ENCODE assay signal across 15 cellular contexts in the genomic region with DNA sequence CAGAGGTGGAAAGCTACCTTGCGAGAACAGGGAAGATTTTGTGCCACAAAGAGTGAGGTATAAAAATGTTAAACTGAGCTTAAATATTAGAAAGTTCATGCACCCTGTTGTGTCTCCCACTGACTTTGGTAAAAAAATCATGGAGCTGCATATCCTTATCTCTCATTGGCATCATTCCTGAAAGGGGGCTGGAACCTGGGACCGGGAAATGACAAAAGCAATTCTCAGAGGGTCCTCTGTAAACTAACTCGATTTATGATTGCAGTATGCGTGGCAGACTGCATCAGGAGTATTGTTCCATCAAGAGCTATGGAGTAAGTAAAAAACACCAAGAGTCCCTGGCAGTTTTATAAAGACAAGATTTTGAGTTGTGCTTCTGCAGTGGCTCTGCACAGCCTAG.
DNase-seq lines count a peak whose midpoint lies in the region; ATAC-seq and TF ChIP-seq lines count a peak whose summit lies in the region.
"Had no signal": no experiment of that assay in that cellular context is flagged by ENCODE, and none has a peak within 500 bp of the region (broad histone marks: within the 10 kb centered on the region; RNA-seq: fewer than 3 reads in every experiment).

No MANE protein-coding gene starts in this region.

- H3K79me2 ChIP-seq in parathyroid adenoma = peaks cover 63% of the 10 kb centered on the region

- H3K27ac ChIP-seq in HEK293 (ENCODE audit: extremely low read depth, low read depth, low read length) (no peak overlapping the region), parathyroid adenoma (peak overlapping the region; percentile 17), SJCRH30 (no peak overlapping the region)
- H3K27ac ChIP-seq: C4-2B had no signal

- CTCF ChIA-PET in HEK293 (lab: Yijun Ruan, JAX) = interaction anchor here (0.5 to 1.1 kb wide), 4 partner anchors 18 to 158 kb away, joined by 3 read pairs; no protein-coding TSS in a partner anchor

- H3K36me3 ChIP-seq in BE2C (peaks cover 15% of the 10 kb centered on the region), HEK293 (ENCODE audit: control insufficient read depth in 2 of 2, insufficient read depth in 1 of 2, low read length in 2 of 2) (peaks cover 0 to 3% of the 10 kb centered on the region in 2 experiments; a peak in 1 of 3 replicates), parathyroid adenoma (ENCODE audit: control insufficient read depth, insufficient read depth, low read length) (peaks cover 5% of the 10 kb centered on the region), SJCRH30 (no peaks in the 10 kb centered on the region; the same call in 1 of the 2 replicates)

- ATAC-seq in GM21576 (IDR thresholded peaks at IDR 0.05; ENCODE audit: unreplicated experiment) = no peak
- ATAC-seq: HCT116 had no signal

- DNase-seq in BE2C = peak; percentile 35
- DNase-seq in fibroblast of pulmonary artery (ENCODE audit: low read depth) = peak; percentile 40
- DNase-seq in SJCRH30 = no peak
- DNase-seq: ACHN; Caco-2; CD4-positive, alpha-beta T cell; DMS79 treated with DMSO at 0.1 percent for 48 hours; GF-D8; GOT3; H7 had no signal

- H3K9ac ChIP-seq in parathyroid adenoma = no peak overlapping the region

- no peak overlapping the region for H2AFZ ChIP-seq in parathyroid adenoma

- H3K4me3 ChIP-seq in BE2C (ENCODE audit: low read depth, low read length) (no peak overlapping the region), HEK293 (ENCODE audit: low read depth, low read length) (no peak overlapping the region), fibroblast of pulmonary artery (replicated peaks; ENCODE audit: low read depth, low read length) (no peak overlapping the region), parathyroid adenoma (ENCODE audit: low read depth, low read length) (no peak overlapping the region), SJCRH30 (no peak overlapping the region)

- POLR2A ChIA-PET in HEK293 (lab: Yijun Ruan, JAX) = no interaction called here

- no peaks in the 10 kb centered on the region; the same call in 1 of the 2 replicates for H3K9me3 ChIP-seq in BE2C
- no peaks in the 10 kb centered on the region for H3K9me3 ChIP-seq in HEK293 (ENCODE audit: control insufficient read depth, insufficient read depth, low read depth, low read length)
- H3K9me3 ChIP-seq in parathyroid adenoma (ENCODE audit: control insufficient read depth, low read length) = no peaks in the 10 kb centered on the region
- peaks cover 4% of the 10 kb centered on the region; the same call in 1 of the 2 replicates for H3K9me3 ChIP-seq in SJCRH30 (replicated peaks)
- H3K9me3 ChIP-seq: Caco-2 had no signal

- H3K27me3 ChIP-seq in BE2C (no peaks in the 10 kb centered on the region), parathyroid adenoma (ENCODE audit: control insufficient read depth, insufficient read depth, low read length) (no peaks in the 10 kb centered on the region), SJCRH30 (no peaks in the 10 kb centered on the region)

- H3K4me1 ChIP-seq in BE2C = peaks cover 42% of the 10 kb centered on the region
- peaks cover 13% of the 10 kb centered on the region for H3K4me1 ChIP-seq in HEK293 (ENCODE audit: control insufficient read depth, insufficient read depth, low read length)
- H3K4me1 ChIP-seq in parathyroid adenoma = peaks cover 70% of the 10 kb centered on the region
- H3K4me1 ChIP-seq in SJCRH30 = no peaks in the 10 kb centered on the region; the same call in 1 of the 2 replicates
- H3K4me1 ChIP-seq: Caco-2 had no signal

- no peak overlapping the region for H3K4me2 ChIP-seq in parathyroid adenoma (ENCODE audit: low read length)

- TF ChIP-seq CTCF in BE2C (IDR thresholded peaks at IDR 0.05; ENCODE audit: low read depth, low read length) (no peak), HEK293 (tag by site-specific recombination; IDR thresholded peaks at IDR 0.05) (no peak), fibroblast of pulmonary artery (IDR thresholded peaks at IDR 0.05; ENCODE audit: low read length, missing control alignments) (no peak), parathyroid adenoma (IDR thresholded peaks at IDR 0.05) (no peak)

TF ChIP-seq in HEK293, 187 proteins besides CTCF, POLR2A, EP300 and RAD21:
- TF ChIP-seq ZEB2 (tag by site-specific recombination; IDR thresholded peaks at IDR 0.05) = no peak
- peak; percentile 48; the same call in 1 of the 2 replicates for TF ChIP-seq ZBTB48 (tag by site-specific recombination; IDR thresholded peaks at IDR 0.05)
- TF ChIP-seq ZNF23 (tag by site-specific recombination; IDR thresholded peaks at IDR 0.05; ENCODE audit: borderline replicate concordance) = no peak
- TF ChIP-seq BCL11A (tag by site-specific recombination; IDR thresholded peaks at IDR 0.05; ENCODE audit: low read depth) = no peak
- TF ChIP-seq ZNF202 (tag by site-specific recombination; IDR thresholded peaks at IDR 0.05; ENCODE audit: borderline replicate concordance) = no peak
- TF ChIP-seq, protein P1, sequence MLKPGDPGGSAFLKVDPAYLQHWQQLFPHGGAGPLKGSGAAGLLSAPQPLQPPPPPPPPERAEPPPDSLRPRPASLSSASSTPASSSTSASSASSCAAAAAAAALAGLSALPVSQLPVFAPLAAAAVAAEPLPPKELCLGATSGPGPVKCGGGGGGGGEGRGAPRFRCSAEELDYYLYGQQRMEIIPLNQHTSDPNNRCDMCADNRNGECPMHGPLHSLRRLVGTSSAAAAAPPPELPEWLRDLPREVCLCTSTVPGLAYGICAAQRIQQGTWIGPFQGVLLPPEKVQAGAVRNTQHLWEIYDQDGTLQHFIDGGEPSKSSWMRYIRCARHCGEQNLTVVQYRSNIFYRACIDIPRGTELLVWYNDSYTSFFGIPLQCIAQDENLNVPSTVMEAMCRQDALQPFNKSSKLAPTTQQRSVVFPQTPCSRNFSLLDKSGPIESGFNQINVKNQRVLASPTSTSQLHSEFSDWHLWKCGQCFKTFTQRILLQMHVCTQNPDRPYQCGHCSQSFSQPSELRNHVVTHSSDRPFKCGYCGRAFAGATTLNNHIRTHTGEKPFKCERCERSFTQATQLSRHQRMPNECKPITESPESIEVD (tag by site-specific recombination; IDR thresholded peaks at IDR 0.05) = peak; percentile 16; the same call in 1 of the 2 replicates
- TF ChIP-seq, protein P2, sequence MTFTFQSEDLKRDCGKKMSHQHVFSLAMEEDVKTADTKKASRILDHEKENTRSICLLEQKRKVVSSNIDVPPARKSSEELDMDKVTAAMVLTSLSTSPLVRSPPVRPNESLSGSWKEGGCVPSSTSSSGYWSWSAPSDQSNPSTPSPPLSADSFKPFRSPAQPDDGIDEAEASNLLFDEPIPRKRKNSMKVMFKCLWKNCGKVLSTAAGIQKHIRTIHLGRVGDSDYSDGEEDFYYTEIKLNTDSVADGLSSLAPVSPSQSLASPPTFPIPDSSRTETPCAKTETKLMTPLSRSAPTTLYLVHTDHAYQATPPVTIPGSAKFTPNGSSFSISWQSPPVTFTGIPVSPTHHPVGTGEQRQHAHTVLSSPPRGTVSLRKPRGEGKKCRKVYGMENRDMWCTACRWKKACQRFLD (tag by site-specific recombination; IDR thresholded peaks at IDR 0.05) = no peak

Comparison
In these comparisons a context has a peak if more than half of its experiments do, and no peak if none do; other contexts are left out.
1. DNase-seq: peak in BE2C (single experiment) and fibroblast of pulmonary artery (single experiment); none in SJCRH30 (0 of 2).